Comparison of ENCODE assay signal across 2 cellular contexts in the genomic region with DNA sequence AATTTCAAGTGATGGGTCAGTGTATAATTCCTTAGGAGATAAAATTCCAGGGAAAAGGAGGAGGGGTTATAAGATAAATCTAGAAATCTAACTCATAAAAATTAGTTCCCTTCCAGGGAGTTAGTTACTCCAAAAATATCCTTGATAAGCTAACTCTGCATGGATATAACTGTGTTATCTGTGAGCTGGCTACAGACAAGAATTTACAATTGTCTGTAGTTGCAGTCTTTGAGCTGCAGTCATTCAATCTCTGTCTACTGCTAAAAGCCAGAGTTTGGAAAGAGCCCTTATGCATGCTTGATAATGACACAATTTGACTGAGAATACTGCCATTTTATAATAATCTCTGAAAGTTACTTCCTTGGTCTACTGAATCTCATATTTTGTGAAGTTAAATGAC.
TF ChIP-seq lines count a peak whose summit lies in the region.

No MANE protein-coding gene starts in this region.

TF ChIP-seq in liver, 16 proteins besides CTCF, POLR2A, EP300 and RAD21 (continued from another document):
- TF ChIP-seq, protein P1, sequence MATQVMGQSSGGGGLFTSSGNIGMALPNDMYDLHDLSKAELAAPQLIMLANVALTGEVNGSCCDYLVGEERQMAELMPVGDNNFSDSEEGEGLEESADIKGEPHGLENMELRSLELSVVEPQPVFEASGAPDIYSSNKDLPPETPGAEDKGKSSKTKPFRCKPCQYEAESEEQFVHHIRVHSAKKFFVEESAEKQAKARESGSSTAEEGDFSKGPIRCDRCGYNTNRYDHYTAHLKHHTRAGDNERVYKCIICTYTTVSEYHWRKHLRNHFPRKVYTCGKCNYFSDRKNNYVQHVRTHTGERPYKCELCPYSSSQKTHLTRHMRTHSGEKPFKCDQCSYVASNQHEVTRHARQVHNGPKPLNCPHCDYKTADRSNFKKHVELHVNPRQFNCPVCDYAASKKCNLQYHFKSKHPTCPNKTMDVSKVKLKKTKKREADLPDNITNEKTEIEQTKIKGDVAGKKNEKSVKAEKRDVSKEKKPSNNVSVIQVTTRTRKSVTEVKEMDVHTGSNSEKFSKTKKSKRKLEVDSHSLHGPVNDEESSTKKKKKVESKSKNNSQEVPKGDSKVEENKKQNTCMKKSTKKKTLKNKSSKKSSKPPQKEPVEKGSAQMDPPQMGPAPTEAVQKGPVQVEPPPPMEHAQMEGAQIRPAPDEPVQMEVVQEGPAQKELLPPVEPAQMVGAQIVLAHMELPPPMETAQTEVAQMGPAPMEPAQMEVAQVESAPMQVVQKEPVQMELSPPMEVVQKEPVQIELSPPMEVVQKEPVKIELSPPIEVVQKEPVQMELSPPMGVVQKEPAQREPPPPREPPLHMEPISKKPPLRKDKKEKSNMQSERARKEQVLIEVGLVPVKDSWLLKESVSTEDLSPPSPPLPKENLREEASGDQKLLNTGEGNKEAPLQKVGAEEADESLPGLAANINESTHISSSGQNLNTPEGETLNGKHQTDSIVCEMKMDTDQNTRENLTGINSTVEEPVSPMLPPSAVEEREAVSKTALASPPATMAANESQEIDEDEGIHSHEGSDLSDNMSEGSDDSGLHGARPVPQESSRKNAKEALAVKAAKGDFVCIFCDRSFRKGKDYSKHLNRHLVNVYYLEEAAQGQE (IDR thresholded peaks at IDR 0.05) = no peak
- TF ChIP-seq HNF4A (conservative IDR thresholded peaks at IDR 0.05) (no peak), SP1 (IDR thresholded peaks at IDR 0.05) (no peak)

TF ChIP-seq in HepG2, 621 proteins besides CTCF, POLR2A, EP300 and RAD21:
- TF ChIP-seq IRF2 (CRISPR knock-in tag; IDR thresholded peaks at IDR 0.05) (no peak), FLYWCH1 (CRISPR knock-in tag; IDR thresholded peaks at IDR 0.05) (no peak), ZNF781 (CRISPR knock-in tag; IDR thresholded peaks at IDR 0.05; ENCODE audit: borderline replicate concordance, not compliant biosample characterization) (no peak), ZNF138 (CRISPR knock-in tag; IDR thresholded peaks at IDR 0.05; ENCODE audit: low read depth) (no peak), ZEB1 (IDR thresholded peaks at IDR 0.05; ENCODE audit: insufficient replicate concordance, low read depth) (no peak), ZNF607 (CRISPR knock-in tag; IDR thresholded peaks at IDR 0.05; ENCODE audit: borderline replicate concordance) (no peak), ZNF260 (CRISPR knock-in tag; IDR thresholded peaks at IDR 0.05; ENCODE audit: borderline replicate concordance, low read depth) (no peak), SOX6 (IDR thresholded peaks at IDR 0.05) (no peak), SOX6 (CRISPR knock-in tag; IDR thresholded peaks at IDR 0.05) (no peak), EHMT2 (IDR thresholded peaks at IDR 0.05; ENCODE audit: borderline replicate concordance, low read depth, low read length) (no peak), ZSCAN29 (CRISPR knock-in tag; conservative IDR thresholded peaks at IDR 0.05) (no peak)
- TF ChIP-seq, protein P2, sequence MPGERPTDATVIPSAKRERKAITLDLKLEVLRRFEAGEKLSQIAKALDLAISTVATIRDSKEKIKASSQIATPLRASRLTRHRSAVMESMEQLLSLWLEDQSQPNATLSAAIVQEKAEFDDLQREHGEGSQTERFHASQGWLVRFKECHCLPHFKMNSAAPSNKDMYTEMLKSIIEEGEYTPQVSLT (CRISPR knock-in tag; IDR thresholded peaks at IDR 0.05; ENCODE audit: borderline replicate concordance, low read depth) = no peak
TF ChIP-seq in HepG2: peak in this region for 0.
